ENCODE assay signal across 1 cellular context in the genomic region with DNA sequence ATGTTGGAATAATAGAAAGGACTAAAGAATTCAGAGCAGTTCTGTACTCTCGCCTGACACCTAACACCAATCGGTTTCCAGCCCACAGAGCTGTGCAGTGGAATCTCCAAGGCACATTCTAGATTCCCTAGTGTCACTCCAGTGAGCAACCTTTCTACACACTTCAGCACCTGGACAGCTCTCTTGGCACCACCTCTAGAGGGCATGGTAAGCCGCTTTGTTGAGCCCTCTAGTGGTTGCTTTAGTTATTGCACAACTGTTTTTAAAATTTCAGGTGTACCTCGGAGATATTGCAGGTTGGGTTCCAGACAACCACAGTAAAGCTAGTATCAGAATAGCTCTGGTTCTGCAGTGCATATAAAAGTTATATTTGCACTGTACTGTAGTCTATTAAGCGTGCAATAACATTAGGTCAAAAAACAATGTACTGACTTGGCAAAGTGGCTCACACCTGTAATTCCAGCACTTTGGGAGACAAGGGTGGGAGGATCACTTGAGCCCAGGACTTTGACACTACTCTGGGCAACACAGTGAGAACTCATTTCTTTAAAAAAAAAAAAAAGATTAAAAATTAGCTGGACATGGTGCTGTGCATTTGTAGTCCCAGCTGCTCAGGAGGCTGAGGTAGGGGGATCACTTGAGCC.
TF ChIP-seq lines count a peak whose summit lies in the region.

No MANE protein-coding gene starts in this region.

TF ChIP-seq in HepG2, 621 proteins besides CTCF, POLR2A, EP300 and RAD21 (continued from another document and continues in another):
- TF ChIP-seq HOXA9 (CRISPR knock-in tag; IDR thresholded peaks at IDR 0.05; ENCODE audit: borderline replicate concordance) (peak; percentile 82), SCMH1 (CRISPR knock-in tag; IDR thresholded peaks at IDR 0.05; ENCODE audit: borderline replicate concordance) (no peak), ZNF432 (CRISPR knock-in tag; IDR thresholded peaks at IDR 0.05; ENCODE audit: borderline replicate concordance) (no peak), IKZF4 (CRISPR knock-in tag; IDR thresholded peaks at IDR 0.05; ENCODE audit: borderline replicate concordance, low read depth, not compliant biosample characterization) (peak; percentile 74), ZNF557 (CRISPR knock-in tag; IDR thresholded peaks at IDR 0.05) (peak; percentile 93), ZFY (CRISPR knock-in tag; IDR thresholded peaks at IDR 0.05) (no peak), ZNF670 (CRISPR knock-in tag; IDR thresholded peaks at IDR 0.05; ENCODE audit: borderline replicate concordance) (peak; percentile 45; the same call in 1 of the 2 replicates), FOXP1 (IDR thresholded peaks at IDR 0.05) (no peak), FOXP1 (CRISPR knock-in tag; IDR thresholded peaks at IDR 0.05) (peak; percentile 58), ZNF788 (CRISPR knock-in tag; IDR thresholded peaks at IDR 0.05; ENCODE audit: borderline replicate concordance) (0 out of 2 replicates have a peak, but pooled peaks have one; percentile 42), NFKB2 (CRISPR knock-in tag; IDR thresholded peaks at IDR 0.05; ENCODE audit: borderline replicate concordance) (no peak; the same call in 1 of the 2 replicates), ZNF17 (CRISPR knock-in tag; IDR thresholded peaks at IDR 0.05) (no peak), ZBTB8A (CRISPR knock-in tag; IDR thresholded peaks at IDR 0.05; ENCODE audit: borderline replicate concordance, low read depth) (peak; percentile 42; the same call in 1 of the 2 replicates), KLF6 (CRISPR knock-in tag; IDR thresholded peaks at IDR 0.05) (peak; percentile 98), NFKBIZ (CRISPR knock-in tag; IDR thresholded peaks at IDR 0.05) (0 out of 2 replicates have a peak, but pooled peaks have one; percentile 88), EHMT2 (IDR thresholded peaks at IDR 0.05; ENCODE audit: borderline replicate concordance, low read depth, low read length) (peak; percentile 100), ZNF121 (CRISPR knock-in tag; IDR thresholded peaks at IDR 0.05) (no peak), KLF13 (CRISPR knock-in tag; IDR thresholded peaks at IDR 0.05) (no peak), GLI4 (CRISPR knock-in tag; IDR thresholded peaks at IDR 0.05; ENCODE audit: borderline replicate concordance) (peak; percentile 65; the same call in 1 of the 2 replicates), HCFC1 (IDR thresholded peaks at IDR 0.05; ENCODE audit: low read depth, low read length) (peak; percentile 46; the same call in 1 of the 2 replicates), ETV5 (CRISPR knock-in tag; IDR thresholded peaks at IDR 0.05; ENCODE audit: borderline replicate concordance) (peak; percentile 64; the same call in 1 of the 2 replicates), ZNF777 (CRISPR knock-in tag; IDR thresholded peaks at IDR 0.05) (peak; percentile 50; the same call in 1 of the 2 replicates), FOSL1 (CRISPR knock-in tag; IDR thresholded peaks at IDR 0.05; ENCODE audit: borderline replicate concordance) (no peak; the same call in 1 of the 2 replicates), TGIF2 (CRISPR knock-in tag; IDR thresholded peaks at IDR 0.05) (peak; percentile 96), GFI1 (CRISPR knock-in tag; IDR thresholded peaks at IDR 0.05; ENCODE audit: borderline replicate concordance) (peak; percentile 34; the same call in 1 of the 2 replicates)
- TF ChIP-seq, protein P1, sequence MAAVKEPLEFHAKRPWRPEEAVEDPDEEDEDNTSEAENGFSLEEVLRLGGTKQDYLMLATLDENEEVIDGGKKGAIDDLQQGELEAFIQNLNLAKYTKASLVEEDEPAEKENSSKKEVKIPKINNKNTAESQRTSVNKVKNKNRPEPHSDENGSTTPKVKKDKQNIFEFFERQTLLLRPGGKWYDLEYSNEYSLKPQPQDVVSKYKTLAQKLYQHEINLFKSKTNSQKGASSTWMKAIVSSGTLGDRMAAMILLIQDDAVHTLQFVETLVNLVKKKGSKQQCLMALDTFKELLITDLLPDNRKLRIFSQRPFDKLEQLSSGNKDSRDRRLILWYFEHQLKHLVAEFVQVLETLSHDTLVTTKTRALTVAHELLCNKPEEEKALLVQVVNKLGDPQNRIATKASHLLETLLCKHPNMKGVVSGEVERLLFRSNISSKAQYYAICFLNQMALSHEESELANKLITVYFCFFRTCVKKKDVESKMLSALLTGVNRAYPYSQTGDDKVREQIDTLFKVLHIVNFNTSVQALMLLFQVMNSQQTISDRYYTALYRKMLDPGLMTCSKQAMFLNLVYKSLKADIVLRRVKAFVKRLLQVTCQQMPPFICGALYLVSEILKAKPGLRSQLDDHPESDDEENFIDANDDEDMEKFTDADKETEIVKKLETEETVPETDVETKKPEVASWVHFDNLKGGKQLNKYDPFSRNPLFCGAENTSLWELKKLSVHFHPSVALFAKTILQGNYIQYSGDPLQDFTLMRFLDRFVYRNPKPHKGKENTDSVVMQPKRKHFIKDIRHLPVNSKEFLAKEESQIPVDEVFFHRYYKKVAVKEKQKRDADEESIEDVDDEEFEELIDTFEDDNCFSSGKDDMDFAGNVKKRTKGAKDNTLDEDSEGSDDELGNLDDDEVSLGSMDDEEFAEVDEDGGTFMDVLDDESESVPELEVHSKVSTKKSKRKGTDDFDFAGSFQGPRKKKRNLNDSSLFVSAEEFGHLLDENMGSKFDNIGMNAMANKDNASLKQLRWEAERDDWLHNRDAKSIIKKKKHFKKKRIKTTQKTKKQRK (IDR thresholded peaks at IDR 0.05; ENCODE audit: low read length): no peak
- TF ChIP-seq, protein P2, sequence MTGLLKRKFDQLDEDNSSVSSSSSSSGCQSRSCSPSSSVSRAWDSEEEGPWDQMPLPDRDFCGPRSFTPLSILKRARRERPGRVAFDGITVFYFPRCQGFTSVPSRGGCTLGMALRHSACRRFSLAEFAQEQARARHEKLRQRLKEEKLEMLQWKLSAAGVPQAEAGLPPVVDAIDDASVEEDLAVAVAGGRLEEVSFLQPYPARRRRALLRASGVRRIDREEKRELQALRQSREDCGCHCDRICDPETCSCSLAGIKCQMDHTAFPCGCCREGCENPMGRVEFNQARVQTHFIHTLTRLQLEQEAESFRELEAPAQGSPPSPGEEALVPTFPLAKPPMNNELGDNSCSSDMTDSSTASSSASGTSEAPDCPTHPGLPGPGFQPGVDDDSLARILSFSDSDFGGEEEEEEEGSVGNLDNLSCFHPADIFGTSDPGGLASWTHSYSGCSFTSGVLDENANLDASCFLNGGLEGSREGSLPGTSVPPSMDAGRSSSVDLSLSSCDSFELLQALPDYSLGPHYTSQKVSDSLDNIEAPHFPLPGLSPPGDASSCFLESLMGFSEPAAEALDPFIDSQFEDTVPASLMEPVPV (CRISPR knock-in tag; IDR thresholded peaks at IDR 0.05): peak; percentile 53; the same call in 1 of the 2 replicates
- TF ChIP-seq, protein P3, sequence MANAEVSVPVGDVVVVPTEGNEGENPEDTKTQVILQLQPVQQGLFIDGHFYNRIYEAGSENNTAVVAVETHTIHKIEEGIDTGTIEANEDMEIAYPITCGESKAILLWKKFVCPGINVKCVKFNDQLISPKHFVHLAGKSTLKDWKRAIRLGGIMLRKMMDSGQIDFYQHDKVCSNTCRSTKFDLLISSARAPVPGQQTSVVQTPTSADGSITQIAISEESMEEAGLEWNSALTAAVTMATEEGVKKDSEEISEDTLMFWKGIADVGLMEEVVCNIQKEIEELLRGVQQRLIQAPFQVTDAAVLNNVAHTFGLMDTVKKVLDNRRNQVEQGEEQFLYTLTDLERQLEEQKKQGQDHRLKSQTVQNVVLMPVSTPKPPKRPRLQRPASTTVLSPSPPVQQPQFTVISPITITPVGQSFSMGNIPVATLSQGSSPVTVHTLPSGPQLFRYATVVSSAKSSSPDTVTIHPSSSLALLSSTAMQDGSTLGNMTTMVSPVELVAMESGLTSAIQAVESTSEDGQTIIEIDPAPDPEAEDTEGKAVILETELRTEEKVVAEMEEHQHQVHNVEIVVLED (CRISPR knock-in tag; IDR thresholded peaks at IDR 0.05; ENCODE audit: borderline replicate concordance): no peak
- TF ChIP-seq, protein P4, sequence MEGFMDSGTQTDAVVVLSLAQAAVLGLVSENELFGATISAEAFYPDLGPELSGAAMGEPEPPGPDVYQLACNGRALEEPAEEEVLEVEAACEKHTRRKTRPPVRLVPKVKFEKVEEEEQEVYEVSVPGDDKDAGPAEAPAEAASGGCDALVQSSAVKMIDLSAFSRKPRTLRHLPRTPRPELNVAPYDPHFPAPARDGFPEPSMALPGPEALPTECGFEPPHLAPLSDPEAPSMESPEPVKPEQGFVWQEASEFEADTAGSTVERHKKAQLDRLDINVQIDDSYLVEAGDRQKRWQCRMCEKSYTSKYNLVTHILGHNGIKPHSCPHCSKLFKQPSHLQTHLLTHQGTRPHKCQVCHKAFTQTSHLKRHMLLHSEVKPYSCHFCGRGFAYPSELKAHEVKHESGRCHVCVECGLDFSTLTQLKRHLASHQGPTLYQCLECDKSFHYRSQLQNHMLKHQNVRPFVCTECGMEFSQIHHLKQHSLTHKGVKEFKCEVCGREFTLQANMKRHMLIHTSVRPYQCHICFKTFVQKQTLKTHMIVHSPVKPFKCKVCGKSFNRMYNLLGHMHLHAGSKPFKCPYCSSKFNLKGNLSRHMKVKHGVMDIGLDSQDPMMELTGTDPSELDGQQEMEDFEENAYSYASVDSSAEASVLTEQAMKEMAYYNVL (CRISPR knock-in tag; IDR thresholded peaks at IDR 0.05; ENCODE audit: borderline replicate concordance): no peak
- TF ChIP-seq, protein P5, sequence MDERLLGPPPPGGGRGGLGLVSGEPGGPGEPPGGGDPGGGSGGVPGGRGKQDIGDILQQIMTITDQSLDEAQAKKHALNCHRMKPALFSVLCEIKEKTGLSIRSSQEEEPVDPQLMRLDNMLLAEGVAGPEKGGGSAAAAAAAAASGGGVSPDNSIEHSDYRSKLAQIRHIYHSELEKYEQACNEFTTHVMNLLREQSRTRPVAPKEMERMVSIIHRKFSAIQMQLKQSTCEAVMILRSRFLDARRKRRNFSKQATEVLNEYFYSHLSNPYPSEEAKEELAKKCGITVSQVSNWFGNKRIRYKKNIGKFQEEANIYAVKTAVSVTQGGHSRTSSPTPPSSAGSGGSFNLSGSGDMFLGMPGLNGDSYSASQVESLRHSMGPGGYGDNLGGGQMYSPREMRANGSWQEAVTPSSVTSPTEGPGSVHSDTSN (CRISPR knock-in tag; IDR thresholded peaks at IDR 0.05): no peak
- TF ChIP-seq, protein P6, sequence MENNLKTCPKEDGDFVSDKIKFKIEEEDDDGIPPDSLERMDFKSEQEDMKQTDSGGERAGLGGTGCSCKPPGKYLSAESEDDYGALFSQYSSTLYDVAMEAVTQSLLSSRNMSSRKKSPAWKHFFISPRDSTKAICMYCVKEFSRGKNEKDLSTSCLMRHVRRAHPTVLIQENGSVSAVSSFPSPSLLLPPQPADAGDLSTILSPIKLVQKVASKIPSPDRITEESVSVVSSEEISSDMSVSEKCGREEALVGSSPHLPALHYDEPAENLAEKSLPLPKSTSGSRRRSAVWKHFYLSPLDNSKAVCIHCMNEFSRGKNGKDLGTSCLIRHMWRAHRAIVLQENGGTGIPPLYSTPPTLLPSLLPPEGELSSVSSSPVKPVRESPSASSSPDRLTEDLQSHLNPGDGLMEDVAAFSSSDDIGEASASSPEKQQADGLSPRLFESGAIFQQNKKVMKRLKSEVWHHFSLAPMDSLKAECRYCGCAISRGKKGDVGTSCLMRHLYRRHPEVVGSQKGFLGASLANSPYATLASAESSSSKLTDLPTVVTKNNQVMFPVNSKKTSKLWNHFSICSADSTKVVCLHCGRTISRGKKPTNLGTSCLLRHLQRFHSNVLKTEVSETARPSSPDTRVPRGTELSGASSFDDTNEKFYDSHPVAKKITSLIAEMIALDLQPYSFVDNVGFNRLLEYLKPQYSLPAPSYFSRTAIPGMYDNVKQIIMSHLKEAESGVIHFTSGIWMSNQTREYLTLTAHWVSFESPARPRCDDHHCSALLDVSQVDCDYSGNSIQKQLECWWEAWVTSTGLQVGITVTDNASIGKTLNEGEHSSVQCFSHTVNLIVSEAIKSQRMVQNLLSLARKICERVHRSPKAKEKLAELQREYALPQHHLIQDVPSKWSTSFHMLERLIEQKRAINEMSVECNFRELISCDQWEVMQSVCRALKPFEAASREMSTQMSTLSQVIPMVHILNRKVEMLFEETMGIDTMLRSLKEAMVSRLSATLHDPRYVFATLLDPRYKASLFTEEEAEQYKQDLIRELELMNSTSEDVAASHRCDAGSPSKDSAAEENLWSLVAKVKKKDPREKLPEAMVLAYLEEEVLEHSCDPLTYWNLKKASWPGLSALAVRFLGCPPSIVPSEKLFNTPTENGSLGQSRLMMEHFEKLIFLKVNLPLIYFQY (CRISPR knock-in tag; IDR thresholded peaks at IDR 0.05; ENCODE audit: borderline replicate concordance): peak; percentile 62; the same call in 1 of the 2 replicates
- TF ChIP-seq, protein P7, sequence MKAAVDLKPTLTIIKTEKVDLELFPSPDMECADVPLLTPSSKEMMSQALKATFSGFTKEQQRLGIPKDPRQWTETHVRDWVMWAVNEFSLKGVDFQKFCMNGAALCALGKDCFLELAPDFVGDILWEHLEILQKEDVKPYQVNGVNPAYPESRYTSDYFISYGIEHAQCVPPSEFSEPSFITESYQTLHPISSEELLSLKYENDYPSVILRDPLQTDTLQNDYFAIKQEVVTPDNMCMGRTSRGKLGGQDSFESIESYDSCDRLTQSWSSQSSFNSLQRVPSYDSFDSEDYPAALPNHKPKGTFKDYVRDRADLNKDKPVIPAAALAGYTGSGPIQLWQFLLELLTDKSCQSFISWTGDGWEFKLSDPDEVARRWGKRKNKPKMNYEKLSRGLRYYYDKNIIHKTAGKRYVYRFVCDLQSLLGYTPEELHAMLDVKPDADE (CRISPR knock-in tag; IDR thresholded peaks at IDR 0.05): 0 out of 2 replicates have a peak, but pooled peaks have one; percentile 52
- TF ChIP-seq, protein P8, sequence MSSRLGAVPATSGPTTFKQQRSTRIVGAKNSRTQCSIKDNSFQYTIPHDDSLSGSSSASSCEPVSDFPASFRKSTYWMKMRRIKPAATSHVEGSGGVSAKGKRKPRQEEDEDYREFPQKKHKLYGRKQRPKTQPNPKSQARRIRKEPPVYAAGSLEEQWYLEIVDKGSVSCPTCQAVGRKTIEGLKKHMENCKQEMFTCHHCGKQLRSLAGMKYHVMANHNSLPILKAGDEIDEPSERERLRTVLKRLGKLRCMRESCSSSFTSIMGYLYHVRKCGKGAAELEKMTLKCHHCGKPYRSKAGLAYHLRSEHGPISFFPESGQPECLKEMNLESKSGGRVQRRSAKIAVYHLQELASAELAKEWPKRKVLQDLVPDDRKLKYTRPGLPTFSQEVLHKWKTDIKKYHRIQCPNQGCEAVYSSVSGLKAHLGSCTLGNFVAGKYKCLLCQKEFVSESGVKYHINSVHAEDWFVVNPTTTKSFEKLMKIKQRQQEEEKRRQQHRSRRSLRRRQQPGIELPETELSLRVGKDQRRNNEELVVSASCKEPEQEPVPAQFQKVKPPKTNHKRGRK (CRISPR knock-in tag; IDR thresholded peaks at IDR 0.05): no peak
- TF ChIP-seq, protein P9, sequence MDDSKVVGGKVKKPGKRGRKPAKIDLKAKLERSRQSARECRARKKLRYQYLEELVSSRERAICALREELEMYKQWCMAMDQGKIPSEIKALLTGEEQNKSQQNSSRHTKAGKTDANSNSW (CRISPR knock-in tag; IDR thresholded peaks at IDR 0.05; ENCODE audit: borderline replicate concordance): peak; percentile 67; the same call in 1 of the 2 replicates
